Comparison of ENCODE assay signal across 20 cellular contexts in the genomic region with DNA sequence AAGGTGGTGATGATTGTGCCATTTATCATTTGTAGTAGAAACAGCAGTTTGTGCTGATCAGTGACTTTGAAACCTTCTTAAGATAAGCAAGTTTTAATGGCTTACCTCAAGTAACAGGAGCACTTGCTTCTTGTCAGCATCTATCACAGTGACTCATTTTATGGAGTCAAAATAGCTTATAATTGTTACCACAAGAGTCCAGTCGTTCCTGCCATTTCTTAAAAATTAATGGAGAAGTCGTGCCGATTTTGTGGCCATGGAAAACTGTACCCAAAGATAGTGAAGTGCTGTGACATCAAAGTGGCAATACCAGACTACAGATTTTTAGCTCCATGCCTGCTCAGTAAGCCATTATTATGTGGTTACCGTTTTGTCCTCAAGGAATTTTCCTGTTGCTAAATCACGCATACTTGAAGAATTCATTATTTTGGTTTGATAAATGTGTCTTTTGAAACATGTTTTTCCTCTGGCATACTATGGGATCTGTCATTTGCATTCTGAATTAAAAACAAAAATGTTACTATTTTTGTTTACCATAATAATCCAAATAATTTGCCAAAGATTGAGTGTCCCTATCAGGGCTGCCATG.
A peak's percentile ranks its signal among the peaks of the same experiment; 100 is the strongest.
DNase-seq lines count a peak whose midpoint lies in the region; ATAC-seq and TF ChIP-seq lines count a peak whose summit lies in the region.
"Had no signal": no experiment of that assay in that cellular context is flagged by ENCODE, and none has a peak within 500 bp of the region (broad histone marks: within the 10 kb centered on the region; RNA-seq: fewer than 3 reads in every experiment).

No MANE protein-coding gene starts in this region.

- H3K36me3 ChIP-seq in ACC112 (ENCODE audit: insufficient read depth, low read length) (peaks cover 16% of the 10 kb centered on the region), gastrocnemius medialis (peaks cover 0 to 6% of the 10 kb centered on the region in 2 donors)

- in situ Hi-C loops in gastrocnemius medialis (cut with MboI; ENCODE audit: low sequenced_read_pairs in 4 of 4): no loop called here

- H2AFZ ChIP-seq in ACC112 (ENCODE audit: low read length, unreplicated experiment): peak overlapping the region; percentile 13

- H3K4me3 ChIP-seq in ACC112 (ENCODE audit: low read depth, low read length) (peak overlapping the region; percentile 77), fibroblast of mammary gland (ENCODE audit: control insufficient read depth, low read depth, low read length) (no peak overlapping the region), gastrocnemius medialis (no peak overlapping the region)
- H3K4me3 ChIP-seq: heart right ventricle, skin epidermis had no signal

- H3K79me2 ChIP-seq in ACC112 (ENCODE audit: control insufficient read depth, insufficient read depth, low read length, unreplicated experiment): peaks cover 62% of the 10 kb centered on the region

- TF ChIP-seq POLR2A in gastrocnemius medialis (IDR thresholded peaks at IDR 0.05): no peak

- ATAC-seq in gastrocnemius medialis (no peak), HG03571 (IDR thresholded peaks at IDR 0.05; ENCODE audit: unreplicated experiment) (no peak), GM18520 (IDR thresholded peaks at IDR 0.05; ENCODE audit: unreplicated experiment) (no peak)
- ATAC-seq: heart right ventricle had no signal

- TF ChIP-seq CTCF in fibroblast of mammary gland (conservative IDR thresholded peaks at IDR 0.05; ENCODE audit: control insufficient read depth, insufficient read depth, low read depth, low read length) (no peak), gastrocnemius medialis (IDR thresholded peaks at IDR 0.05 in 4 of 5, conservative IDR thresholded peaks at IDR 0.05 in 1 of 5) (no peak)

- intact Hi-C loops in gastrocnemius medialis (cut with DNase I; ENCODE audit: low total_unique reads): no loop called here

- DNase-seq in LHCN-M2 (ENCODE audit: low read depth) (peak; percentile 42), fibroblast of mammary gland (ENCODE audit: low read depth) (peak; percentile 42), gastrocnemius medialis (no peak)
- DNase-seq in effector CD4-positive, alpha-beta T cell: no peak
- DNase-seq in stimulated activated CD4-positive, alpha-beta T cell treated with anti-CD3 and anti-CD28 coated beads, Interleukin-4, amount 100 ng/mL, for 1 hour: no peak
- DNase-seq: ACHN; activated CD4-positive, alpha-beta T cell treated with anti-CD3 and anti-CD28 coated beads for 36 hours; activated CD8-positive, alpha-beta memory T cell treated with anti-CD3 and anti-CD28 coated beads, Interleukin-2, amount 50 U/mL, for 48 hours; activated naive CD4-positive, alpha-beta T cell; brain microvascular endothelial cell; GOT3; heart right ventricle; kidney; midbrain; NCI-H226; nucleus accumbens had no signal

- H3K27me3 ChIP-seq in ACC112 (ENCODE audit: insufficient read depth, low read length): no peaks in the 10 kb centered on the region
- H3K27me3 ChIP-seq in gastrocnemius medialis: no peaks in the 10 kb centered on the region
- H3K27me3 ChIP-seq: brain microvascular endothelial cell had no signal

- H3K9me3 ChIP-seq in gastrocnemius medialis: no peaks in the 10 kb centered on the region
- H3K9me3 ChIP-seq: heart right ventricle had no signal

- H3K27ac ChIP-seq in ACC112 (ENCODE audit: low read depth, low read length): peak overlapping the region; percentile 61
- peak overlapping the region; percentile 62 to 78 (median 73) for H3K27ac ChIP-seq in gastrocnemius medialis
- H3K27ac ChIP-seq: brain microvascular endothelial cell had no signal

- peaks cover 80% of the 10 kb centered on the region for H3K4me1 ChIP-seq in ACC112 (ENCODE audit: control insufficient read depth, insufficient read depth, low read length, unreplicated experiment)
- H3K4me1 ChIP-seq in gastrocnemius medialis: peaks cover 50 to 60% of the 10 kb centered on the region in 2 donors

Comparison
In these comparisons a context has a peak if more than half of its experiments do, and no peak if none do; other contexts are left out.
1. DNase-seq: peak in LHCN-M2 (single experiment) and fibroblast of mammary gland (single experiment); none in gastrocnemius medialis (0 of 2), effector CD4-positive, alpha-beta T cell (single experiment) and stimulated activated CD4-positive, alpha-beta T cell treated with anti-CD3 and anti-CD28 coated beads, Interleukin-4, amount 100 ng/mL, for 1 hour (single experiment).